Comparison of ENCODE assay signal across 1 cellular context in the genomic region with DNA sequence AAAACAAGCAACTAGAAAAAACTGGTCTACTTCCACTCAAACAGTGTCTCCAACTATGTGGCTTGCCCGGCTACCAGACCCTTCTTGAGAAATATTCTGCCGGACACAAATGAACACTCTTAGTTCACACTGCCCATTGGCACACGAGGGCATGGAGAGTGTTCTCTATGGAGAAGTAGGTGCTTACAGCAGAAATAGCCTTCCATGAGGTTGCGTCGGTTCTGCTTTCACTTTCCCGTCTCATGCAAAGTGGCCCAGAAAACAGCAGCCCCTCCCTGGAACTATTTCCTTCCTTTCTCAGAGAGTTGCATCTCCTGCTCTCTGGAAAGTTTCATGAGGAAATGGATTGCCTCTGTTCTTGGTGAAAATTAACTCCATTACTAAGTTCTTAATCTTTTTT.
A peak's percentile ranks its signal among the peaks of the same experiment; 100 is the strongest.
TF ChIP-seq lines count a peak whose summit lies in the region.

No MANE protein-coding gene starts in this region.

TF ChIP-seq in HepG2, 621 proteins besides CTCF, POLR2A, EP300 and RAD21:
- peak; percentile 55; the same call in 1 of the 2 replicates for TF ChIP-seq RFX5 (IDR thresholded peaks at IDR 0.05; ENCODE audit: low read depth, low read length)
- no peak for TF ChIP-seq BRD4 (CRISPR knock-in tag; IDR thresholded peaks at IDR 0.05)
- no peak for TF ChIP-seq JUN (CRISPR knock-in tag; IDR thresholded peaks at IDR 0.05)
- TF ChIP-seq MYC (CRISPR knock-in tag; IDR thresholded peaks at IDR 0.05; ENCODE audit: borderline replicate concordance) = no peak
